Comparison of ENCODE assay signal across 1 cellular context in the genomic region with DNA sequence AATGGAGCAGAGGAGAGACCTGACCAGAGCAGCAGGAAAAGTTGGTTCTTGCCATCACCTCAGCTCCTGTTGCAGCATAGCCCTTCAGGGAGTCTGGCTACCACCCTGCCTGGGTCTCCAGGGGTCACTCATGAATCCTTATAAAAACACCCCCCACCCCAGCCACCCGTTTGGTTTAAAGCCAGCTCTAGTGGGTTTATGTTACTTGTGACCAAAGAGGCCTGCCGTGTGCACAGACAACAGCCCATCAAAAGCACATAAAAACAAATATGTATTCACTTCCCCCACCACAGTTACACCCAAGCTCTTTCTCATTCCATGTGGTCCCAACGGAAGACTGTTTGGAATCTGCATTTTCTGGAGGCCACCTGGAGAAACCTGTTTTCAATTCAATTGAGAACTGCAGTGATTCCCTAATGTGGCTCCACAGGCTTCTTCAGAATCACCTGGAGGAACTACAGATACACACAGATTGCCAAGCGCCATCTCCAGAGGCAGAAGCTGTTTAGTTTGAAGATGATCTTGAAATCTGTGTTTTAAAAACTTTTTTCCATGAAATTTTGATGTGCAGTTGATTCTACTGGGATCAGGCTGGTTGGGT.
TF ChIP-seq lines count a peak whose summit lies in the region.

No MANE protein-coding gene starts in this region.

TF ChIP-seq in K562, 482 proteins besides CTCF, POLR2A, EP300 and RAD21 (continued from another document):
- TF ChIP-seq HDAC8 (tag; IDR thresholded peaks at IDR 0.05) (no peak), RBM17 (IDR thresholded peaks at IDR 0.05; ENCODE audit: borderline replicate concordance, low read depth, low read length) (no peak), ZNF165 (CRISPR knock-in tag; IDR thresholded peaks at IDR 0.05; ENCODE audit: borderline replicate concordance) (no peak), ZFX (CRISPR knock-in tag; IDR thresholded peaks at IDR 0.05) (no peak), WHSC1 (IDR thresholded peaks at IDR 0.05; ENCODE audit: low read length) (no peak), OTX1 (CRISPR knock-in tag; IDR thresholded peaks at IDR 0.05) (no peak)
- TF ChIP-seq, protein P1, sequence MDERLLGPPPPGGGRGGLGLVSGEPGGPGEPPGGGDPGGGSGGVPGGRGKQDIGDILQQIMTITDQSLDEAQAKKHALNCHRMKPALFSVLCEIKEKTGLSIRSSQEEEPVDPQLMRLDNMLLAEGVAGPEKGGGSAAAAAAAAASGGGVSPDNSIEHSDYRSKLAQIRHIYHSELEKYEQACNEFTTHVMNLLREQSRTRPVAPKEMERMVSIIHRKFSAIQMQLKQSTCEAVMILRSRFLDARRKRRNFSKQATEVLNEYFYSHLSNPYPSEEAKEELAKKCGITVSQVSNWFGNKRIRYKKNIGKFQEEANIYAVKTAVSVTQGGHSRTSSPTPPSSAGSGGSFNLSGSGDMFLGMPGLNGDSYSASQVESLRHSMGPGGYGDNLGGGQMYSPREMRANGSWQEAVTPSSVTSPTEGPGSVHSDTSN (CRISPR knock-in tag; IDR thresholded peaks at IDR 0.05; ENCODE audit: low read depth) = no peak
- TF ChIP-seq, protein P1 (tag; conservative IDR thresholded peaks at IDR 0.05; ENCODE audit: low read depth) = no peak
- TF ChIP-seq, protein P2, sequence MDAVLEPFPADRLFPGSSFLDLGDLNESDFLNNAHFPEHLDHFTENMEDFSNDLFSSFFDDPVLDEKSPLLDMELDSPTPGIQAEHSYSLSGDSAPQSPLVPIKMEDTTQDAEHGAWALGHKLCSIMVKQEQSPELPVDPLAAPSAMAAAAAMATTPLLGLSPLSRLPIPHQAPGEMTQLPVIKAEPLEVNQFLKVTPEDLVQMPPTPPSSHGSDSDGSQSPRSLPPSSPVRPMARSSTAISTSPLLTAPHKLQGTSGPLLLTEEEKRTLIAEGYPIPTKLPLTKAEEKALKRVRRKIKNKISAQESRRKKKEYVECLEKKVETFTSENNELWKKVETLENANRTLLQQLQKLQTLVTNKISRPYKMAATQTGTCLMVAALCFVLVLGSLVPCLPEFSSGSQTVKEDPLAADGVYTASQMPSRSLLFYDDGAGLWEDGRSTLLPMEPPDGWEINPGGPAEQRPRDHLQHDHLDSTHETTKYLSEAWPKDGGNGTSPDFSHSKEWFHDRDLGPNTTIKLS (IDR thresholded peaks at IDR 0.05; ENCODE audit: borderline replicate concordance, low read depth) = no peak
